In the genomic region with DNA sequence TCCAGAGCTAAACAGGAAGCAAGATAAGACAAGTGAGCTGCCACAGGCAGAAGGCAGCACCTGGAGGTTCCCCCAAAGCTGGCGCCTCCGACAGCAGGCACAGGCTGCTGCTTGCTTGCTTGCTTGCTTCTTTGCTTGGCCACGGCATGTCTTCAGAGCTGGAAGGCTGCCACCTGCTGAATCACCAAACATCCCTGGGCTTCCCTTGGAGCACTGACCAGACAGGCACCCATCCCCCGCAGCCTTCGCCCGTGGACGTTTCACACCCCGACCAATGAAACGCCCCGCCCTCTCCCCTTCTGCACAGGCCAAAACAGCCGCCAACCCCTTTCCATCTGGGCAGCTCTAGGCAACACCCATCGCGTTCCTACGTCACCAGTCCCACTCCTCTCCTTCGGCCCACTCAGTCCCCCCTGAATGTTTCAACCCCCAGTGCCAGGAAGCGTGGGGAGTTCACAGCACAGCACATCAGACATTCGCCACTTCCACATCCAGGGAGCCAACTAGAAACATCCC, we compare ENCODE assay signal across 8 cellular contexts. TPM values are rescaled to one million over a fixed set of nuclear protein-coding genes. Genes with fewer than 3 reads are reported as not detected.
A peak's percentile ranks its signal among the peaks of the same experiment; 100 is the strongest.
DNase-seq lines count a peak whose midpoint lies in the region; TF ChIP-seq lines count a peak whose summit lies in the region.

No MANE protein-coding gene starts in this region.

- WGBS in suprapubic skin, result 2% methylated on average over 17 of the region's 17 CpGs

- H3K27ac ChIP-seq in neural cell (ENCODE audit: low read length), result no peak overlapping the region
- peak overlapping the region; percentile 99 for H3K27ac ChIP-seq in suprapubic skin

- H3K4me2 ChIP-seq in neural cell (ENCODE audit: low read length), result peak overlapping the region; percentile 84

- H3K79me2 ChIP-seq in neural cell (replicated peaks; ENCODE audit: insufficient read depth, low read length), result peaks cover 20% of the 10 kb centered on the region

- no peaks in the 10 kb centered on the region for H4K20me1 ChIP-seq in neural cell (ENCODE audit: insufficient read depth)

- H3K27me3 ChIP-seq in neural cell (ENCODE audit: insufficient read depth, low read depth, low read length) (no peaks in the 10 kb centered on the region), suprapubic skin (no peaks in the 10 kb centered on the region)

- H3F3A ChIP-seq in neural cell (ENCODE audit: insufficient read depth, low read length, poor library complexity, severe bottlenecking), result peaks cover 3% of the 10 kb centered on the region

- peaks cover 52% of the 10 kb centered on the region for H3K4me1 ChIP-seq in suprapubic skin

- peak; percentile 74 for DNase-seq in Caki2 (ENCODE audit: low read depth)
- DNase-seq in GM20000 (ENCODE audit: low spot score), result peak; percentile 70
- peak; percentile 73 for DNase-seq in HS-5 (ENCODE audit: low read depth)
- peak; percentile 89 for DNase-seq in RKO (ENCODE audit: low spot score)
- DNase-seq in activated gamma-delta T cell (lab: John Stamatoyannopoulos, UW), result peak; percentile 27
- DNase-seq in fibroblast of villous mesenchyme (ENCODE audit: low read depth), result peak; percentile 96
- peak; percentile 97 to 98 for DNase-seq in suprapubic skin (ENCODE audit: low spot score in 2 of 2)

- no peaks in the 10 kb centered on the region for H3K9me2 ChIP-seq in neural cell (ENCODE audit: insufficient read depth, low read length)

- no peak for TF ChIP-seq EP300 in neural cell (conservative IDR thresholded peaks at IDR 0.05; ENCODE audit: poor library complexity, severe bottlenecking)
- TF ChIP-seq EP300 in suprapubic skin (IDR thresholded peaks at IDR 0.05), result no peak

- in situ Hi-C loops in Caki2 (cut with HindIII; ENCODE audit: low pct_unique_long_range_greater_than_20kb, low sequenced_read_pairs), result no loop called here

- H3K4me3 ChIP-seq in fibroblast of villous mesenchyme (ENCODE audit: low read depth, low read length), result peak overlapping the region; percentile 91
- H3K4me3 ChIP-seq in neural cell (ENCODE audit: low read length), result peak overlapping the region; percentile 82
- peak overlapping the region; percentile 100 for H3K4me3 ChIP-seq in suprapubic skin

- H3K36me3 ChIP-seq in neural cell (ENCODE audit: insufficient read depth, low read length) (no peaks in the 10 kb centered on the region), suprapubic skin (no peaks in the 10 kb centered on the region)

- peak; percentile 45 for TF ChIP-seq RAD21 in neural cell (conservative IDR thresholded peaks at IDR 0.05)

- peak in 1 of 2 donors; percentile 52 for TF ChIP-seq POLR2A in suprapubic skin (IDR thresholded peaks at IDR 0.05)

- TF ChIP-seq CTCF in GM20000 (IDR thresholded peaks at IDR 0.05; ENCODE audit: extremely low read depth, missing control alignments), result no peak
- no peak for TF ChIP-seq CTCF in fibroblast of villous mesenchyme (IDR thresholded peaks at IDR 0.05; ENCODE audit: insufficient read depth, low read depth, low read length)
- peak; percentile 51 for TF ChIP-seq CTCF in neural cell (IDR thresholded peaks at IDR 0.05; ENCODE audit: poor library complexity, severe bottlenecking)
- no peak for TF ChIP-seq CTCF in suprapubic skin (IDR thresholded peaks at IDR 0.05)

- no peak overlapping the region for H2AFZ ChIP-seq in neural cell (ENCODE audit: low read depth, low read length)

- H3K9me3 ChIP-seq in neural cell (ENCODE audit: low read length) (no peaks in the 10 kb centered on the region), suprapubic skin (no peaks in the 10 kb centered on the region)

- peak overlapping the region; percentile 78 for H3K9ac ChIP-seq in neural cell (ENCODE audit: low read length)

TF ChIP-seq in neural cell, 6 proteins besides CTCF, POLR2A, EP300 and RAD21:
- TF ChIP-seq SMC3 (conservative IDR thresholded peaks at IDR 0.05; ENCODE audit: poor library complexity) (peak; percentile 52), MXI1 (conservative IDR thresholded peaks at IDR 0.05; ENCODE audit: poor library complexity, severe bottlenecking) (peak; percentile 40), TAF1 (IDR thresholded peaks at IDR 0.05; ENCODE audit: low read depth) (no peak)
- TF ChIP-seq, protein P1, sequence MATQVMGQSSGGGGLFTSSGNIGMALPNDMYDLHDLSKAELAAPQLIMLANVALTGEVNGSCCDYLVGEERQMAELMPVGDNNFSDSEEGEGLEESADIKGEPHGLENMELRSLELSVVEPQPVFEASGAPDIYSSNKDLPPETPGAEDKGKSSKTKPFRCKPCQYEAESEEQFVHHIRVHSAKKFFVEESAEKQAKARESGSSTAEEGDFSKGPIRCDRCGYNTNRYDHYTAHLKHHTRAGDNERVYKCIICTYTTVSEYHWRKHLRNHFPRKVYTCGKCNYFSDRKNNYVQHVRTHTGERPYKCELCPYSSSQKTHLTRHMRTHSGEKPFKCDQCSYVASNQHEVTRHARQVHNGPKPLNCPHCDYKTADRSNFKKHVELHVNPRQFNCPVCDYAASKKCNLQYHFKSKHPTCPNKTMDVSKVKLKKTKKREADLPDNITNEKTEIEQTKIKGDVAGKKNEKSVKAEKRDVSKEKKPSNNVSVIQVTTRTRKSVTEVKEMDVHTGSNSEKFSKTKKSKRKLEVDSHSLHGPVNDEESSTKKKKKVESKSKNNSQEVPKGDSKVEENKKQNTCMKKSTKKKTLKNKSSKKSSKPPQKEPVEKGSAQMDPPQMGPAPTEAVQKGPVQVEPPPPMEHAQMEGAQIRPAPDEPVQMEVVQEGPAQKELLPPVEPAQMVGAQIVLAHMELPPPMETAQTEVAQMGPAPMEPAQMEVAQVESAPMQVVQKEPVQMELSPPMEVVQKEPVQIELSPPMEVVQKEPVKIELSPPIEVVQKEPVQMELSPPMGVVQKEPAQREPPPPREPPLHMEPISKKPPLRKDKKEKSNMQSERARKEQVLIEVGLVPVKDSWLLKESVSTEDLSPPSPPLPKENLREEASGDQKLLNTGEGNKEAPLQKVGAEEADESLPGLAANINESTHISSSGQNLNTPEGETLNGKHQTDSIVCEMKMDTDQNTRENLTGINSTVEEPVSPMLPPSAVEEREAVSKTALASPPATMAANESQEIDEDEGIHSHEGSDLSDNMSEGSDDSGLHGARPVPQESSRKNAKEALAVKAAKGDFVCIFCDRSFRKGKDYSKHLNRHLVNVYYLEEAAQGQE (IDR thresholded peaks at IDR 0.05; ENCODE audit: borderline replicate concordance), result no peak

RNA-seq across cellular contexts. Expression of a gene that starts 1.7 kb away (rescaled TPM):
- 52.0 and 54.6 TPM in 2 replicates for total RNA-seq in Caki2 (2014; rRNA removed; shearing (Covaris generic); ENCODE audit: low replicate concordance)
- total RNA-seq in fibroblast of villous mesenchyme (44.1 and 57.9 TPM in 2 replicates), suprapubic skin (100 to 1,000 TPM; 139 to 198 (median 173) TPM)
- 5.7 and 8.0 TPM in 2 replicates for polyA plus RNA-seq in neural cell
- polyA minus RNA-seq in neural cell, result 25.0 and 34.1 TPM in 2 replicates

Comparison
In these comparisons a context has a peak if more than half of its experiments do, and no peak if none do; other contexts are left out.
1. DNase-seq: peak in every context shown above with its lines; median percentile 98 in suprapubic skin; 96 in fibroblast of villous mesenchyme; 89 in RKO; 74 in Caki2; 73 in HS-5; 70 in GM20000; 27 in activated gamma-delta T cell.